In the genomic region with DNA sequence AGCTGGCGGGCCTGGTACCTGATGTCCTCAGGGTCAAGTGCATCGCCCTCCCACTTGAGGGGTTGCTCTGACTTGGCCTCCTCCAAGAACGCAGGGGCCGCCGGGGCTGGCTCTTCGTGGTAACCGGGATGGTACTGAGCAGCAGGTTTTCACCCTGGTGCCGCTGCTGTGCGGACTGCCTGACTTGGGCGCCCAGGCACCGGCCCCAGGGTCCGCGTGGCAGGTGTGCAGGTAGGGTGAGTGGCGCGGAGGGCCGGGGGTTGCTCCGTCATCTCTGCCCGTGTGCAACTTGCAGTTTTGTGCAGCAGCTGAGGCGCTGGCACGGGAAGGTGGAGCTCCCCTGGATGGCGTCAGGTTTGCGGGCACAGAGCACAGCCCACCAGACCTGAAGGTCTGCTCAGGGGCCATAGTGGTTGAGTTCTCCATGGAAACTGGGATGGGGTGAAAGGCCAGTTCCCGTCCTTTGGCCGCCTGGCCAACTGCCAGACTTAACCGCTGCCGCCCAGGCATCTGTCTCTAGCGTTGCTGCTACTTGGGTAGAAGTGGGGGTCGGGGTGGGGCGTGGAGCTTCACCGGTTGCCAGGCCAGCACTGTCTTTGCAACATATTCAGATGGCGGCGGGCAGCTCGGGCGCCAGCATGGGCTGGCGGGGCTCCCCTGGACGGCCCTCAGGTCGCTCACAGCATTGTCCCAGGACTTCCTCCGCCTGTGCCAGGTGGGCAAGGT, we compare ENCODE assay signal across 14 cellular contexts. TPM values are rescaled to one million over a fixed set of nuclear protein-coding genes. Genes with fewer than 3 reads are reported as not detected.
"Had no signal": no experiment of that assay in that cellular context is flagged by ENCODE, and none has a peak within 500 bp of the region (broad histone marks: within the 10 kb centered on the region; RNA-seq: fewer than 3 reads in every experiment).

No MANE protein-coding gene starts in this region.

RNA-seq across cellular contexts. Expression of gene TEKT4, which starts 12.9 kb away (rescaled TPM):
- total RNA-seq: activated CD4-positive, alpha-beta memory T cell treated with anti-CD3 and anti-CD28 coated beads for 36 hours; activated CD4-positive, alpha-beta T cell treated with anti-CD3 and anti-CD28 coated beads for 36 hours; activated CD8-positive, alpha-beta memory T cell treated with anti-CD3 and anti-CD28 coated beads for 36 hours; activated CD8-positive, alpha-beta memory T cell treated with anti-CD3 and anti-CD28 coated beads, Interleukin-2, amount 10 ng/mL, durations not matched to agents 7 days and 5 days; activated CD8-positive, alpha-beta T cell treated with anti-CD3 and anti-CD28 coated beads, Interleukin-2, amount 10 ng/mL, durations not matched to agents 7 days and 5 days; activated naive CD4-positive, alpha-beta T cell treated with anti-CD3 and anti-CD28 coated beads for 36 hours; activated naive CD8-positive, alpha-beta T cell treated with anti-CD3 and anti-CD28 coated beads for 36 hours; ascending aorta; breast epithelium; cardiac muscle cell; foreskin keratinocyte; gastrocnemius medialis; T-helper 17 cell had no signal
- polyA plus RNA-seq: adrenal gland, cardiac muscle cell, foreskin keratinocyte had no signal
